ENCODE assay signal across 7 cellular contexts in genomic region chr11:35702126-35702525, GRCh38.
"Had no signal": no experiment of that assay in that cellular context is flagged by ENCODE, and none has a peak within 500 bp of the region (broad histone marks: within the 10 kb centered on the region; RNA-seq: fewer than 3 reads in every experiment).

No MANE protein-coding gene starts in this region.

- FAIRE-seq: HepG2, HTR-8/SVneo, K562 had no signal

- DNase-seq: IMR-90, KBM-7, KG1 had no signal

- H3K27ac ChIP-seq: HL-60 had no signal

- ATAC-seq: HepG2, K562 had no signal

- H3K4me3 ChIP-seq: K562 had no signal
